1 cellular context compared by ENCODE assay signal in genomic region chr21:39452207-39452964, GRCh38.
TF ChIP-seq lines count a peak whose summit lies in the region.

No MANE protein-coding gene starts in this region.

TF ChIP-seq in HEK293, 187 proteins besides CTCF, POLR2A, EP300 and RAD21 (continued from another document):
- TF ChIP-seq ZNF248 (tag by site-specific recombination; IDR thresholded peaks at IDR 0.05): no peak
- no peak; the same call in 1 of the 2 replicates for TF ChIP-seq ZNF623 (tag by site-specific recombination; IDR thresholded peaks at IDR 0.05)
- no peak for TF ChIP-seq ZNF391 (tag by site-specific recombination; IDR thresholded peaks at IDR 0.05; ENCODE audit: borderline replicate concordance, low read depth)
- TF ChIP-seq ZNF26 (tag by site-specific recombination; IDR thresholded peaks at IDR 0.05): no peak
- no peak for TF ChIP-seq SALL2 (tag by site-specific recombination; IDR thresholded peaks at IDR 0.05; ENCODE audit: borderline replicate concordance)
- TF ChIP-seq SP7 (tag by site-specific recombination; IDR thresholded peaks at IDR 0.05): peak; percentile 51; the same call in 1 of the 2 replicates
- TF ChIP-seq ZNF394 (tag by site-specific recombination; IDR thresholded peaks at IDR 0.05; ENCODE audit: borderline replicate concordance): peak; percentile 38; the same call in 1 of the 2 replicates
- TF ChIP-seq ELK4 (IDR thresholded peaks at IDR 0.05; ENCODE audit: borderline replicate concordance, low read depth, low read length): no peak
- TF ChIP-seq BCL11B (tag by site-specific recombination; IDR thresholded peaks at IDR 0.05; ENCODE audit: low read depth): no peak
